8 cellular contexts compared by ENCODE assay signal in the genomic region with DNA sequence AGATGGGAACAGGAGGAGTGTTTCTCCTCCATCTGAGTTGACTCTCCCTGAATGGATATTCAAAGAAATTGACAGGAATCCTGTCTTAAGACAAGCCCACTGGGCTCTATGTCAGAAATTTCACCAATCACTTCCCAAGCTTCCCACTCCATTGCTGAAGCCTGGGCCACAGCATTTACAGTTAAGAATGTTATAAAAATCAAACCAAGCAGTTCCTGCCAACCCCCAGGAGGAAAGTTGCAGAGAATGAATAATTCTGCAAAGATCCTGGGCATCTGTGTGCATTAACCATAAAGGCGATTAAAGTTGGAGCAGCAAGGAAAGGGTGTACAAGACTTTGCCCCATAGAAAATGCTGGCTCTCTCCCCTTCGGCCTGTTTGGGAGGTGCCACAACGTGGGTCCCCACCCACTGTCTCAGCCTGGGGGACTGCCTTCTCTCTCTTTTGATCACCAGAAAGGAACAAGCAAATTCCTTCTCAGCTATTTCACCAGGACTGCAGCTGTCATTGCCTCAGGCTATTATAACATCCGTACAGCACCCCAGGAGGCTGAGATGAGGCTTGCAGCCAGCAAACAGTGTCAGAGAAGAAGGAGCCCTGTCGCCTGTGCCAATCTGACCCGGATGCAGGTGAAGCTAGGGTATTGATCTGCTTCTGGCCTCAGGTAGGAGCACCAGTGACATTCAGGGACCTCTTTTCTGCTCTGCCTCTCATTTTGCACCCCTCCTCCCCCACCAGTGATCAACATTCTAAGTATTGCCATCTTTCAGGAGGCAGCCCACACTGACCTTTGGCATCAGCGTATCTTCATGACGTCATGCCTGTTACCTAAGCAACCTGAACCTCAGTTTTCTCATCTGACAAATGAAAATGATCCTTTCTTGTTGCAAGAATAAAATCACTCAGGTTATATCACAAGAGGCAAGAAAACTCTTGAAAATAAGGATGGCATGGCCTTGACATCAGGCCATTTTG.
A peak's percentile ranks its signal among the peaks of the same experiment; 100 is the strongest.
DNase-seq lines count a peak whose midpoint lies in the region; TF ChIP-seq lines count a peak whose summit lies in the region.

No MANE protein-coding gene starts in this region.

- intact Hi-C loops in A673 (cut with micrococcal nuclease; ENCODE audit: unreplicated experiment) (no loop called here), left ventricle myocardium inferior (cut with micrococcal nuclease) (no loop called here), esophagus squamous epithelium (cut with DNase I) (no loop called here), CD14-positive monocyte (cut with micrococcal nuclease) (no loop called here)

- 20 to 34% methylated on average over 7 to 8 of the region's 8 CpGs for WGBS in esophagus squamous epithelium, 2 donors

- H3K9me3 ChIP-seq in A673 (ENCODE audit: low read depth, low read length, poor library complexity, severe bottlenecking) (no peaks in the 10 kb centered on the region), SJCRH30 (replicated peaks) (no peaks in the 10 kb centered on the region), left ventricle myocardium inferior (replicated peaks) (no peaks in the 10 kb centered on the region), esophagus squamous epithelium (no peaks in the 10 kb centered on the region)

- H3K27ac ChIP-seq in A673 (ENCODE audit: low read depth, low read length, poor library complexity, severe bottlenecking) (peak overlapping the region; percentile 82), SJCRH30 (peak overlapping the region; percentile 65), left ventricle myocardium inferior (replicated peaks) (no peak overlapping the region), esophagus squamous epithelium (no peak overlapping the region)

- TF ChIP-seq POLR2A in esophagus squamous epithelium (IDR thresholded peaks at IDR 0.05): no peak

- POLR2A ChIA-PET in A673 (lab: Charles Lee; ENCODE audit: low non-redundant PET): no interaction called here

- H3K4me3 ChIP-seq in A673 (ENCODE audit: low read depth, low read length, poor library complexity, severe bottlenecking): no peak overlapping the region
- H3K4me3 ChIP-seq in SJCRH30: no peak overlapping the region
- H3K4me3 ChIP-seq in left ventricle myocardium inferior: no peak overlapping the region
- no peak overlapping the region for H3K4me3 ChIP-seq in esophagus squamous epithelium

- H3K9me3 Mint-ChIP-seq in activated naive CD4-positive, alpha-beta T cell treated with anti-CD3 and anti-CD28 coated beads, Interleukin-2, amount 10 ng/mL, durations not matched to agents 7 days and 5 days: no peaks in the 10 kb centered on the region
- H3K9me3 Mint-ChIP-seq in CD14-positive monocyte: peaks cover 0 to 3% (median 2%) of the 10 kb centered on the region in 7 donors

- DNase-seq in A673 (ENCODE audit: low spot score) (peak; percentile 94), HT-29 (ENCODE audit: low spot score) (peak; percentile 31), SJCRH30 (peak; percentile 93 to 97), left ventricle myocardium inferior (no peak), esophagus squamous epithelium (lab: John Stamatoyannopoulos, UW) (no peak), CD14-positive monocyte (ENCODE audit: low spot score) (no peak), KG1 (lab: John Stamatoyannopoulos, UW) (no peak)
- DNase-seq in activated naive CD4-positive, alpha-beta T cell treated with anti-CD3 and anti-CD28 coated beads, Interleukin-2, amount 10 ng/mL, durations not matched to agents 7 days and 5 days: no peak

- H3K36me3 ChIP-seq in A673 (ENCODE audit: insufficient read depth, low read length, poor library complexity, severe bottlenecking): no peaks in the 10 kb centered on the region
- H3K36me3 ChIP-seq in SJCRH30: no peaks in the 10 kb centered on the region
- H3K36me3 ChIP-seq in left ventricle myocardium inferior: no peaks in the 10 kb centered on the region
- no peaks in the 10 kb centered on the region for H3K36me3 ChIP-seq in esophagus squamous epithelium

- peak; percentile 47 for TF ChIP-seq CTCF in A673 (conservative IDR thresholded peaks at IDR 0.05; ENCODE audit: low read depth, low read length)
- TF ChIP-seq CTCF in left ventricle myocardium inferior (IDR thresholded peaks at IDR 0.05; ENCODE audit: borderline replicate concordance): peak; percentile 17
- TF ChIP-seq CTCF in esophagus squamous epithelium (IDR thresholded peaks at IDR 0.05): no peak
- TF ChIP-seq CTCF in CD14-positive monocyte (IDR thresholded peaks at IDR 0.05): no peak

- H3K36me3 Mint-ChIP-seq in activated naive CD4-positive, alpha-beta T cell treated with anti-CD3 and anti-CD28 coated beads, Interleukin-2, amount 10 ng/mL, durations not matched to agents 7 days and 5 days: no peaks in the 10 kb centered on the region
- no peaks in the 10 kb centered on the region for H3K36me3 Mint-ChIP-seq in CD14-positive monocyte

- H3K27me3 ChIP-seq in A673 (replicated peaks; ENCODE audit: insufficient read depth, low read depth, low read length, poor library complexity) (no peaks in the 10 kb centered on the region), SJCRH30 (no peaks in the 10 kb centered on the region), left ventricle myocardium inferior (ENCODE audit: low read depth) (peaks cover 20% of the 10 kb centered on the region), esophagus squamous epithelium (no peaks in the 10 kb centered on the region)

- no peak overlapping the region for H3K4me3 Mint-ChIP-seq in activated naive CD4-positive, alpha-beta T cell treated with anti-CD3 and anti-CD28 coated beads, Interleukin-2, amount 10 ng/mL, durations not matched to agents 7 days and 5 days
- no peak overlapping the region for H3K4me3 Mint-ChIP-seq in CD14-positive monocyte

- H3K27ac Mint-ChIP-seq in activated naive CD4-positive, alpha-beta T cell treated with anti-CD3 and anti-CD28 coated beads, Interleukin-2, amount 10 ng/mL, durations not matched to agents 7 days and 5 days: no peak overlapping the region
- no peak overlapping the region for H3K27ac Mint-ChIP-seq in CD14-positive monocyte

- H3K4me1 Mint-ChIP-seq in activated naive CD4-positive, alpha-beta T cell treated with anti-CD3 and anti-CD28 coated beads, Interleukin-2, amount 10 ng/mL, durations not matched to agents 7 days and 5 days: no peaks in the 10 kb centered on the region
- H3K4me1 Mint-ChIP-seq in CD14-positive monocyte: no peaks in the 10 kb centered on the region

- no peaks in the 10 kb centered on the region for H3K27me3 Mint-ChIP-seq in activated naive CD4-positive, alpha-beta T cell treated with anti-CD3 and anti-CD28 coated beads, Interleukin-2, amount 10 ng/mL, durations not matched to agents 7 days and 5 days
- H3K27me3 Mint-ChIP-seq in CD14-positive monocyte (ENCODE audit: low read depth in 3 of 3): peaks cover 2 to 8% (median 4%) of the 10 kb centered on the region in 3 donors

- CTCF ChIA-PET in A673 (lab: Charles Lee): no interaction called here
- CTCF ChIA-PET in activated naive CD4-positive, alpha-beta T cell treated with anti-CD3 and anti-CD28 coated beads, Interleukin-2, amount 10 ng/mL, durations not matched to agents 7 days and 5 days (lab: Charles Lee): no interaction called here

- H3K4me1 ChIP-seq in A673 (ENCODE audit: insufficient read depth, low read length, poor library complexity, severe bottlenecking): peaks cover 31% of the 10 kb centered on the region
- H3K4me1 ChIP-seq in SJCRH30: peaks cover 22% of the 10 kb centered on the region
- H3K4me1 ChIP-seq in left ventricle myocardium inferior: peaks cover 19% of the 10 kb centered on the region
- H3K4me1 ChIP-seq in esophagus squamous epithelium: peaks cover 0 to 5% (median 3%) of the 10 kb centered on the region in 3 donors

- TSS peak; percentile 22 for BruUV-seq in A673 (replicated peaks; lab: Mats Ljungman, UMichigan)

Comparison
In these comparisons a context has a peak if more than half of its experiments do, and no peak if none do; other contexts are left out.
1. DNase-seq: peak in A673 (single experiment), HT-29 (single experiment) and SJCRH30 (2 of 2); none in left ventricle myocardium inferior (single experiment), esophagus squamous epithelium (single experiment), activated naive CD4-positive, alpha-beta T cell treated with anti-CD3 and anti-CD28 coated beads, Interleukin-2, amount 10 ng/mL, durations not matched to agents 7 days and 5 days (single experiment), CD14-positive monocyte (single experiment) and KG1 (single experiment).
2. H3K27ac ChIP-seq: peak in A673 (single experiment) and SJCRH30 (single experiment); none in left ventricle myocardium inferior (single experiment) and esophagus squamous epithelium (0 of 4).
3. CTCF ChIP-seq: peak in A673 (single experiment) and left ventricle myocardium inferior (single experiment); none in esophagus squamous epithelium (0 of 6) and CD14-positive monocyte (single experiment).